Comparison of ENCODE assay signal across 14 cellular contexts in genomic region chr17:41684050-41684449, GRCh38.
"Had no signal": no experiment of that assay in that cellular context is flagged by ENCODE, and none has a peak within 500 bp of the region (broad histone marks: within the 10 kb centered on the region; RNA-seq: fewer than 3 reads in every experiment).

No MANE protein-coding gene starts in this region.

- H3K4me3 ChIP-seq: ascending aorta, right atrium auricular region, tibial artery, vagina had no signal

- H3K27ac Mint-ChIP-seq: activated CD8-positive, alpha-beta T cell treated with anti-CD3 and anti-CD28 coated beads for 36 hours; activated T-helper 1 cell treated with anti-CD3 and anti-CD28 coated beads, Interleukin-12 subunit alpha, Interleukin-12 subunit beta, Interleukin-2, Interleukin-4 antibody, amounts not matched to agents 30 ng/mL and 10 ng/mL and 1 ng/mL, durations not matched to agents 14 hours and 24 hours and 36 hours; T-helper 2 cell treated with Interferon-gamma antibody and Interleukin-4, amounts not matched to agents 5 μg/mL and 100 μg/mL, for 36 hours had no signal

- H3K4me3 Mint-ChIP-seq: activated CD8-positive, alpha-beta T cell treated with anti-CD3 and anti-CD28 coated beads for 36 hours; activated T-helper 1 cell treated with anti-CD3 and anti-CD28 coated beads, Interleukin-12 subunit alpha, Interleukin-12 subunit beta, Interleukin-2, Interleukin-4 antibody, amounts not matched to agents 30 ng/mL and 10 ng/mL and 1 ng/mL, durations not matched to agents 14 hours and 24 hours and 36 hours; T-helper 2 cell treated with Interferon-gamma antibody and Interleukin-4, amounts not matched to agents 5 μg/mL and 100 μg/mL, for 36 hours had no signal

- H3K9me3 Mint-ChIP-seq: activated CD8-positive, alpha-beta T cell treated with anti-CD3 and anti-CD28 coated beads for 36 hours; activated T-helper 1 cell treated with anti-CD3 and anti-CD28 coated beads, Interleukin-12 subunit alpha, Interleukin-12 subunit beta, Interleukin-2, Interleukin-4 antibody, amounts not matched to agents 30 ng/mL and 10 ng/mL and 1 ng/mL, durations not matched to agents 14 hours and 24 hours and 36 hours; T-helper 2 cell treated with Interferon-gamma antibody and Interleukin-4, amounts not matched to agents 5 μg/mL and 100 μg/mL, for 36 hours had no signal

- DNase-seq: activated CD4-positive, CD25-positive, alpha-beta regulatory T cell treated with anti-CD3 and anti-CD28 coated beads, Interleukin-2, amount 50 U/mL, for 72 hours; activated CD8-positive, alpha-beta memory T cell treated with anti-CD3 and anti-CD28 coated beads, Interleukin-2, amount 50 U/mL, for 4 hours; activated CD8-positive, alpha-beta T cell treated with anti-CD3 and anti-CD28 coated beads for 36 hours; activated naive CD4-positive, alpha-beta T cell; effector CD8-positive, alpha-beta T cell; hippocampal formation; kidney glomerular epithelial cell; small intestine; tibial artery had no signal

- ATAC-seq: activated CD8-positive, alpha-beta T cell treated with anti-CD3 and anti-CD28 coated beads for 36 hours had no signal

- H3K27me3 Mint-ChIP-seq: activated CD8-positive, alpha-beta T cell treated with anti-CD3 and anti-CD28 coated beads for 36 hours had no signal
